In genomic region chrX:101932249-101932570, GRCh38 we compare ENCODE assay signal across 8 cellular contexts. TPM values are rescaled to one million over a fixed set of nuclear protein-coding genes. Genes with fewer than 3 reads are reported as not detected.
DNase-seq lines count a peak whose midpoint lies in the region; ATAC-seq and TF ChIP-seq lines count a peak whose summit lies in the region.

No MANE protein-coding gene starts in this region.

- H3K36me3 Mint-ChIP-seq in activated CD4-positive, alpha-beta T cell treated with anti-CD3 and anti-CD28 coated beads for 36 hours (ENCODE audit: low read depth) = peaks cover 4% of the 10 kb centered on the region
- peaks cover 3 to 8% of the 10 kb centered on the region in 2 donors for H3K36me3 Mint-ChIP-seq in stimulated activated naive B cell treated with anti-CD40 and anti-IgM and Interleukin-4, amounts not matched to agents 10 μg/mL and 1 μg/mL and 100 μg/mL, for 72 hours

- peak overlapping the region; percentile 86 for H3K27ac Mint-ChIP-seq in activated CD4-positive, alpha-beta T cell treated with anti-CD3 and anti-CD28 coated beads for 36 hours
- H3K27ac Mint-ChIP-seq in stimulated activated naive B cell treated with anti-CD40 and anti-IgM and Interleukin-4, amounts not matched to agents 10 μg/mL and 1 μg/mL and 100 μg/mL, for 72 hours = peak overlapping the region; percentile 97

- DNase-seq in activated CD4-positive, alpha-beta T cell treated with anti-CD3 and anti-CD28 coated beads for 36 hours = no peak
- DNase-seq in activated CD4-positive, alpha-beta T cell treated with anti-CD3 and anti-CD28 coated beads for 1 hour = no peak
- DNase-seq in right cardiac atrium (no peak), epidermal melanocyte (ENCODE audit: insufficient read length, low spot score) (no peak)
- DNase-seq in stimulated activated naive B cell treated with anti-CD40 and anti-IgM and Interleukin-4, amounts not matched to agents 10 μg/mL and 1 μg/mL and 100 μg/mL, for 72 hours = no peak

- no peaks in the 10 kb centered on the region for H3K27me3 Mint-ChIP-seq in activated CD4-positive, alpha-beta T cell treated with anti-CD3 and anti-CD28 coated beads for 36 hours
- no peaks in the 10 kb centered on the region for H3K27me3 Mint-ChIP-seq in stimulated activated naive B cell treated with anti-CD40 and anti-IgM and Interleukin-4, amounts not matched to agents 10 μg/mL and 1 μg/mL and 100 μg/mL, for 72 hours

- H3K27ac ChIP-seq in right cardiac atrium (ENCODE audit: low read length) = peak overlapping the region; percentile 100

- peaks cover 10% of the 10 kb centered on the region for H3K4me1 Mint-ChIP-seq in activated CD4-positive, alpha-beta T cell treated with anti-CD3 and anti-CD28 coated beads for 36 hours
- peaks cover 7 to 8% of the 10 kb centered on the region in 2 donors for H3K4me1 Mint-ChIP-seq in stimulated activated naive B cell treated with anti-CD40 and anti-IgM and Interleukin-4, amounts not matched to agents 10 μg/mL and 1 μg/mL and 100 μg/mL, for 72 hours

- no peak for ATAC-seq in activated CD4-positive, alpha-beta T cell treated with anti-CD3 and anti-CD28 coated beads for 36 hours
- ATAC-seq in right cardiac atrium = no peak
- no peak for ATAC-seq in stimulated activated naive B cell treated with anti-CD40 and anti-IgM and Interleukin-4, amounts not matched to agents 10 μg/mL and 1 μg/mL and 100 μg/mL, for 72 hours (replicated peaks)
- ATAC-seq in GM18868 (IDR thresholded peaks at IDR 0.05; ENCODE audit: unreplicated experiment) = no peak
- no peak for ATAC-seq in HG02973 (IDR thresholded peaks at IDR 0.05; ENCODE audit: unreplicated experiment)

- 49% methylated on average over 8 of the region's 8 CpGs for WGBS in right cardiac atrium

- TF ChIP-seq CTCF in WI38 (IDR thresholded peaks at IDR 0.05; ENCODE audit: low read depth, low read length) = no peak

- H3K9me3 Mint-ChIP-seq in activated CD4-positive, alpha-beta T cell treated with anti-CD3 and anti-CD28 coated beads for 36 hours (ENCODE audit: low read depth) = peaks cover 3% of the 10 kb centered on the region
- peaks cover 4% of the 10 kb centered on the region in 2 donors for H3K9me3 Mint-ChIP-seq in stimulated activated naive B cell treated with anti-CD40 and anti-IgM and Interleukin-4, amounts not matched to agents 10 μg/mL and 1 μg/mL and 100 μg/mL, for 72 hours

- H3K27me3 ChIP-seq in right cardiac atrium (ENCODE audit: control insufficient read depth, insufficient read depth) = no peaks in the 10 kb centered on the region

- CTCF ChIA-PET in activated CD4-positive, alpha-beta T cell treated with anti-CD3 and anti-CD28 coated beads for 36 hours (lab: Charles Lee) = interaction anchor here (0.8 kb wide), 1 partner anchor 541 kb away, joined by 4 read pairs; the partner anchor contains the start of gene RPL36A

- H3K4me3 ChIP-seq in WI38 (ENCODE audit: low read depth, low read length) (peak overlapping the region; percentile 44), right cardiac atrium (ENCODE audit: low read length) (peak overlapping the region; percentile 99)

- intact Hi-C loops in activated CD4-positive, alpha-beta T cell treated with anti-CD3 and anti-CD28 coated beads for 36 hours (cut with DNase I, micrococcal nuclease) = loop anchor here (2.0 to 5.0 kb wide), 7 partner anchors 135 to 1111 kb away; partner anchors contain the start of genes BEX5 (in 1 of the 2), CSTF2 (in 1 of the 2), HNRNPH2 (in 1 of the 2) and RPL36A (in 1 of the 2)
- intact Hi-C loops in right cardiac atrium (cut with DNase I) = no loop called here

- H3K4me3 Mint-ChIP-seq in activated CD4-positive, alpha-beta T cell treated with anti-CD3 and anti-CD28 coated beads for 36 hours = peak overlapping the region; percentile 87
- peak overlapping the region; percentile 80 to 87 for H3K4me3 Mint-ChIP-seq in stimulated activated naive B cell treated with anti-CD40 and anti-IgM and Interleukin-4, amounts not matched to agents 10 μg/mL and 1 μg/mL and 100 μg/mL, for 72 hours

- H3K9me3 ChIP-seq in right cardiac atrium (ENCODE audit: control insufficient read depth, low read length) = no peaks in the 10 kb centered on the region

- POLR2A ChIA-PET in activated CD4-positive, alpha-beta T cell treated with anti-CD3 and anti-CD28 coated beads for 36 hours (lab: Charles Lee) = interaction anchor here (0.6 to 0.9 kb wide), 3 partner anchors 447 to 1697 kb away, joined by 3 read pairs; partner anchors contain the start of gene ARMCX4

- H3K4me1 ChIP-seq in right cardiac atrium (ENCODE audit: control insufficient read depth, insufficient read depth, low read length) = no peaks in the 10 kb centered on the region

RNA-seq across cellular contexts. Expression of gene ZMAT1, which starts 0.4 kb away (rescaled TPM):
- 1 to 10 TPM; 4.4 to 5.4 TPM for total RNA-seq in activated CD4-positive, alpha-beta T cell treated with anti-CD3 and anti-CD28 coated beads for 36 hours
- 1 to 10 TPM; 4.9 to 9.6 (median 6.0) TPM for total RNA-seq in right cardiac atrium
- polyA plus RNA-seq in right cardiac atrium = 5.9 TPM

Comparison
In these comparisons a context has a peak if more than half of its experiments do, and no peak if none do; other contexts are left out.
1. intact Hi-C loops: an anchor here in activated CD4-positive, alpha-beta T cell treated with anti-CD3 and anti-CD28 coated beads for 36 hours (2.0 to 5.0 kb wide); none called in right cardiac atrium.